ENCODE assay signal across 9 cellular contexts in the genomic region with DNA sequence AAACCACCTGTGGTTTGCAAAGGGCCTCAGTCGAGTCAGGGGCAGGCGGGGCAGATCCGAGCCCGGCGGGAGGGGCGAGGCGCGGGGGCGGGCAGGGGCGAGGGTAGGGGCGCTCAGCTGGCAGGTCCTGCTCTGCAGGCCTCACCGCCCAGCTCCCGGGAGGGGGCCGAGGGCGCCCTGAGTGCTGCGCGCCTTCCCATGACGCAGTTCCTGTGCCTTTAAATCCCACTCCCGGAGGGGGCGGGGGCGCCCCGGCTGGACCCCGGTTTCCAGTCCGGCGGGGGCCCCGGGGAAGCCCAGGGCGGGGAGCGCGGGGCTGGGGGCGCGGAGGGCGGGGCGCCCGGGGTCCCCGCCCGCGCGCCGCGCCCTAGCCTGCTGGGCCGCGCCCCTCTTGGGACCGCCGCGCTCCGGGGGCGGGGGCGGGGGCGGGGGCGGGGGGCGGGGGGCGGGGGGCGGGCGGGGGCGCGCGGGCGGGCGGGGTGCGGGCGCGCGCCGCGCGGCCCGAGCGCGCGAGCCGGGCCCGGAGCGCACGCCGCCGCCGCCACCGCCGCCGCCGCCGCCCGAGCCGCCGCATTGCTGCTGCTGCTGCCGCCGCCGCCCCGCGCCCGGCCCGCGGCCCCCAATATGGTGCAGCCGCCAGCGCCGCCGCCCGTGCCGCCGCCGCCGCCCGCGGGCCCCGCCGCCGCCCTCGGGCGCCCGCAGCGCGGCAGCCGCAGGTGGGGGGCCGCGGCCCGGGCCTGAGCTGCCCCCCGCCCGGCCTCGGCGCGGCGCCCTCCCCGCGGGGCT. TPM values are rescaled to one million over a fixed set of nuclear protein-coding genes. Genes with fewer than 3 reads are reported as not detected.
DNase-seq lines count a peak whose midpoint lies in the region; ATAC-seq and TF ChIP-seq lines count a peak whose summit lies in the region.
"Had no signal": no experiment of that assay in that cellular context is flagged by ENCODE, and none has a peak within 500 bp of the region (broad histone marks: within the 10 kb centered on the region; RNA-seq: fewer than 3 reads in every experiment).

Gene JPH3 (plus strand): TSS at position 504 of the 786 bp plus-strand sequence. CDS start 639 bp downstream, outside the sequence.

- H3K36me3 Mint-ChIP-seq in effector memory CD8-positive, alpha-beta T cell (ENCODE audit: insufficient read depth) = no peaks in the 10 kb centered on the region

- H4K20me1 ChIP-seq in SK-N-SH (ENCODE audit: insufficient read depth) = no peaks in the 10 kb centered on the region

- H3K27ac Mint-ChIP-seq in effector memory CD8-positive, alpha-beta T cell = no peak within 1 kb of the TSS

- DNase-seq in SK-N-SH (peak; percentile 92), NCI-H1436 (lab: John Stamatoyannopoulos, UW) (peak; percentile 24), psoas muscle (no peak), glomerular visceral epithelial cell (ENCODE audit: extremely low spot score) (no peak), UCSD-AML1 (lab: John Stamatoyannopoulos, UW; ENCODE audit: unreplicated experiment) (no peak)
- no peak for DNase-seq in effector memory CD8-positive, alpha-beta T cell

- POLR2A ChIA-PET in SK-N-SH (lab: Yijun Ruan, JAX) = no interaction called here

- H2AFZ ChIP-seq in SK-N-SH (ENCODE audit: low read depth) = no peak within 1 kb of the TSS

- no peaks in the 10 kb centered on the region for H3F3A ChIP-seq in SK-N-SH (replicated peaks; ENCODE audit: insufficient read depth)

- no peak for TF ChIP-seq RAD21 in SK-N-SH (IDR thresholded peaks at IDR 0.05; ENCODE audit: low read length)

- H3K27me3 ChIP-seq in SK-N-SH (ENCODE audit: insufficient read depth) (peaks cover 70% of the 10 kb centered on the region), psoas muscle (ENCODE audit: insufficient read depth in 3 of 3, low read length in 2 of 3) (peaks cover 0 to 88% (median 34%) of the 10 kb centered on the region in 3 donors)

- no peaks in the 10 kb centered on the region for H3K9me3 ChIP-seq in SK-N-SH
- H3K9me3 ChIP-seq in psoas muscle = no peaks in the 10 kb centered on the region

- no peaks in the 10 kb centered on the region for H3K9me2 ChIP-seq in SK-N-SH

- H3K4me1 ChIP-seq in SK-N-SH (ENCODE audit: control insufficient read depth in 1 of 2, insufficient read depth in 2 of 2, low read depth in 1 of 2, low read length in 1 of 2) (peaks cover 0 to 25% of the 10 kb centered on the region in 2 experiments; a peak in 1 of 4 replicates), psoas muscle (no peaks in the 10 kb centered on the region)

- H3K4me3 Mint-ChIP-seq in effector memory CD8-positive, alpha-beta T cell = peak within 1 kb of the TSS; percentile 45 to 71

- H3K27me3 Mint-ChIP-seq in effector memory CD8-positive, alpha-beta T cell = peaks cover 56 to 67% of the 10 kb centered on the region in 2 donors

- peaks cover 0 to 9% of the 10 kb centered on the region in 2 donors for H3K4me1 Mint-ChIP-seq in effector memory CD8-positive, alpha-beta T cell (ENCODE audit: low read depth in 2 of 2)

- H3K36me3 ChIP-seq in SK-N-SH (replicated peaks in 1 of 2; ENCODE audit: control insufficient read depth in 1 of 2, insufficient read depth in 2 of 2, low read length in 1 of 2) (no peaks in the 10 kb centered on the region), psoas muscle (ENCODE audit: insufficient read depth in 1 of 2, low read depth in 1 of 2) (no peaks in the 10 kb centered on the region)

- ATAC-seq in SK-N-SH treated with all-trans-retinoic acid at 6 μM for 48 hours = no peak
- no peak for ATAC-seq in effector memory CD8-positive, alpha-beta T cell (replicated peaks)
- no peak for ATAC-seq in psoas muscle
- no peak for ATAC-seq in HG03442 (IDR thresholded peaks at IDR 0.05; ENCODE audit: unreplicated experiment)

- peak within 1 kb of the TSS in 1 of 2 experiments; percentile 19; a peak in 1 of 4 replicates for H3K27ac ChIP-seq in SK-N-SH (ENCODE audit: low read depth in 2 of 2, low read length in 1 of 2)
- no peak within 1 kb of the TSS for H3K27ac ChIP-seq in psoas muscle
- H3K27ac ChIP-seq: C4-2B had no signal

- WGBS in SK-N-SH (ENCODE audit: low lambda C conversion rate) = 0% methylated on average over 5 of the region's 124 CpGs
- 1 to 3% (median 2%) methylated on average over 21 to 99 of the region's 124 CpGs for WGBS in psoas muscle, 3 donors

- H3K9ac ChIP-seq in SK-N-SH = no peak within 1 kb of the TSS

- peak within 1 kb of the TSS in 1 of 2 experiments; percentile 53; a peak in 2 of 4 replicates for H3K4me3 ChIP-seq in SK-N-SH (ENCODE audit: low read depth in 2 of 2, low read length in 1 of 2)
- H3K4me3 ChIP-seq in psoas muscle = peak within 1 kb of the TSS; percentile 30

- H3K79me2 ChIP-seq in SK-N-SH (ENCODE audit: insufficient read depth) = no peaks in the 10 kb centered on the region

- H3K9me3 Mint-ChIP-seq in effector memory CD8-positive, alpha-beta T cell = no peaks in the 10 kb centered on the region

- no peak for TF ChIP-seq CTCF in SK-N-SH (IDR thresholded peaks at IDR 0.05)
- TF ChIP-seq CTCF in psoas muscle (IDR thresholded peaks at IDR 0.05) = no peak

- no peak for TF ChIP-seq EP300 in SK-N-SH (IDR thresholded peaks at IDR 0.05; ENCODE audit: borderline replicate concordance in 1 of 2, low read depth in 1 of 2, low read length in 1 of 2)

- CTCF ChIA-PET in SK-N-SH (lab: Yijun Ruan, JAX) = interaction anchor here (1.6 to 2.3 kb wide), 2 partner anchors 33 to 177 kb away, joined by 8 to 12 read pairs; no protein-coding TSS in a partner anchor

- intact Hi-C loops in psoas muscle (cut with DNase I) = no loop called here

- H3K4me2 ChIP-seq in SK-N-SH = no peak within 1 kb of the TSS; the same call in 1 of the 2 replicates

TF ChIP-seq in SK-N-SH, 30 proteins besides CTCF, POLR2A, EP300 and RAD21 (continues in another document):
- TF ChIP-seq FOXM1 (IDR thresholded peaks at IDR 0.05; ENCODE audit: low read depth) (no peak), MXI1 (IDR thresholded peaks at IDR 0.05; ENCODE audit: low read depth, low read length) (no peak), SIN3A (IDR thresholded peaks at IDR 0.05; ENCODE audit: borderline replicate concordance, low read depth, low read length) (no peak), IRF3 (IDR thresholded peaks at IDR 0.05; ENCODE audit: low read depth, low read length) (no peak)

TF ChIP-seq in SK-N-SH treated with all-trans-retinoic acid at 6 μM for 48 hours, 23 proteins besides CTCF, POLR2A, EP300 and RAD21:
- TF ChIP-seq TCF4 (CRISPR knock-in tag; IDR thresholded peaks at IDR 0.05; ENCODE audit: borderline replicate concordance) (no peak), ZNF70 (CRISPR knock-in tag; IDR thresholded peaks at IDR 0.05) (no peak), SNAI2 (CRISPR knock-in tag; IDR thresholded peaks at IDR 0.05) (no peak), CSDC2 (CRISPR knock-in tag; IDR thresholded peaks at IDR 0.05) (no peak), OSR1 (CRISPR knock-in tag; IDR thresholded peaks at IDR 0.05) (no peak), PPARA (CRISPR knock-in tag; IDR thresholded peaks at IDR 0.05; ENCODE audit: borderline replicate concordance) (no peak), ZFP30 (CRISPR knock-in tag; IDR thresholded peaks at IDR 0.05) (no peak), ZFP3 (CRISPR knock-in tag; IDR thresholded peaks at IDR 0.05) (no peak), ESRRG (CRISPR knock-in tag; IDR thresholded peaks at IDR 0.05) (no peak)

RNA-seq across cellular contexts. Expression of gene JPH3, which starts in this region (rescaled TPM):
- polyA plus RNA-seq in SK-N-SH (2012; rRNA removed) (0.25 and 0.26 TPM in 2 replicates), psoas muscle (under 1 TPM; 0.03 to 0.04 (median 0.04) TPM)
- polyA plus RNA-seq in SK-N-SH (2012; cell fraction: cytosol; rRNA removed) = 0.19 and 0.66 TPM in 2 replicates
- 0.15 and 0.20 TPM in 2 replicates for polyA plus RNA-seq in SK-N-SH (2012; cell fraction: nucleus; rRNA removed)
- total RNA-seq in psoas muscle = under 1 TPM in 2 of 4 donors, not detected in 2; 0.06 to 0.13 TPM

Comparison
In these comparisons a context has a peak if more than half of its experiments do, and no peak if none do; other contexts are left out.
1. Peak in DNase-seq in SK-N-SH; RNA of the gene not detected or under 1 TPM.